ENCODE assay signal across 11 cellular contexts in genomic region chr3:159172473-159172872, GRCh38.
"Had no signal": no experiment of that assay in that cellular context is flagged by ENCODE, and none has a peak within 500 bp of the region (broad histone marks: within the 10 kb centered on the region; RNA-seq: fewer than 3 reads in every experiment).

No MANE protein-coding gene starts in this region.

- H3K27ac ChIP-seq: GM23248 had no signal

- H3K4me1 ChIP-seq: HAP-1 had no signal

- H3K9me3 ChIP-seq: HAP-1 had no signal

- H3K4me2 ChIP-seq: GM23338 had no signal

- H3K4me3 ChIP-seq: GM23248, GM23338, HAP-1 had no signal

- H3K36me3 ChIP-seq: HAP-1 had no signal

- DNase-seq: GM23248, GOT3, H7, H9, HCEC 1CT, HFFc6 had no signal

- H3K9ac ChIP-seq: GM23248 had no signal

- H2AFZ ChIP-seq: GM23248, GM23338 had no signal

- FAIRE-seq: H1, H54 had no signal

- ATAC-seq: GM23338, HCT116 had no signal
